8 cellular contexts compared by ENCODE assay signal in the genomic region with DNA sequence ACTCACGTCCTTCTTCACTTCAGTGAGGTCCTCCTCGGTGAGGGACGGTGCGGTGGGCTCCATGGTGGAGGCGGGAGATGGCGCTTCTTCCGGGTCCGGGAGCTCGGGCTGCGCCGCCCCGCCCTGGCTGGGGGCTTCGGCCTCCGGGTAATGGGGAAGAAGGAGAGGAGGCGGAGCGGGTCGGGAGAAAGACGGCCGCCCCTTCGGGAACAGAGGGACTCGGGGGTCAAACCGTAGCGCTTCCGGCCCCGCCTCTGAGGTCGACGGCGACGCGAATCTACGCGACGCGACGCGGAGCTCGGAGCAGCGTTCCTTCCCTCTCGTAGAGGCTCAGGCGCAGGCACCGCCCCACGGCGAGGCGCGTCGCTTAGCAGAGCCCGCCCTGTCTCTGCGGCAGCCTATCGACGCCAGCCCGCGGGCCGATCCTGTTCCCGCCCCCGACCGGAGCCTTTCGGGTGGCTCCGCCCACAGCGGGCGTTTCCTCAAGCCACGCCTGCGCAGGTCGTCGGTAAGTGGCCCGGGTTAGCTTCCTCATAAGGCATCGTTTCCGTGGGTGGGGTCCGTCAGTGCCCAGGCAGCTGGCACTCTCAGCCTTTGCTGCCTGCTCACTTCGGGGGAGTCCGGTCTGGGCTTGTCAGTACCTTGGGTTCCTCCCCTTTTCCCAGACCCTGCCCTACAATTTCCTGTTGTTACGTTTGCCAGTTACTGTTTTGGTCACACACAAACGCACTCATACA. TPM values are rescaled to one million over a fixed set of nuclear protein-coding genes. Genes with fewer than 3 reads are reported as not detected.
A peak's percentile ranks its signal among the peaks of the same experiment; 100 is the strongest.
DNase-seq lines count a peak whose midpoint lies in the region; ATAC-seq, FAIRE-seq and TF ChIP-seq lines count a peak whose summit lies in the region.

TSS of gene BCL10 (minus strand) at position 343 of the 737 bp plus-strand sequence. CDS start at position 63, 280 bp downstream.

- peak within 1 kb of the TSS; percentile 92 for H3K27ac Mint-ChIP-seq in activated CD4-positive, alpha-beta memory T cell treated with anti-CD3 and anti-CD28 coated beads for 36 hours

- BruUV-seq in HepG2 (replicated peaks; lab: Mats Ljungman, UMichigan) = no TSS peak

- DNase-seq in CD1c-positive myeloid dendritic cell (ENCODE audit: extremely low spot score) (peak; percentile 100), NCI-H82 treated with DMSO at 0.1 percent for 48 hours (lab: John Stamatoyannopoulos, UW; ENCODE audit: unreplicated experiment) (peak; percentile 93), dermis microvascular lymphatic vessel endothelial cell (ENCODE audit: low read depth in 2 of 2) (peak; percentile 92 to 99), HepG2 (ENCODE audit: low spot score) (peak; percentile 94)
- peak; percentile 98 for DNase-seq in activated CD4-positive, alpha-beta memory T cell treated with anti-CD3 and anti-CD28 coated beads for 36 hours
- peak; percentile 97 for DNase-seq in stimulated activated CD4-positive, alpha-beta T cell treated with anti-CD3 and anti-CD28 coated beads, Interleukin-4, amount 100 ng/mL, for 1 hour

- H2AFZ ChIP-seq in HepG2 (ENCODE audit: low read length) = peak within 1 kb of the TSS; percentile 57

- ATAC-seq in GM19438 (IDR thresholded peaks at IDR 0.05; ENCODE audit: low read depth, unreplicated experiment) (peak; percentile 96), HG03575 (IDR thresholded peaks at IDR 0.05; ENCODE audit: extremely low read depth, insufficient number of reproducible peaks, low FRiP score, unreplicated experiment) (peak; percentile 79), HepG2 (peak; percentile 99)

- intact Hi-C loops in activated CD4-positive, alpha-beta memory T cell treated with anti-CD3 and anti-CD28 coated beads for 36 hours (cut with micrococcal nuclease) = loop anchor here (1.0 to 10.0 kb wide), 12 partner anchors 13 to 1636 kb away; partner anchors contain the start of genes C1orf52, CTBS, GNG5 and HS2ST1
- intact Hi-C loops in HepG2 (cut with micrococcal nuclease; ENCODE audit: unreplicated experiment) = no loop called here

- peaks cover 41% of the 10 kb centered on the region for H3K79me2 ChIP-seq in HepG2 (ENCODE audit: insufficient read depth, low read length)

- peak within 1 kb of the TSS; percentile 82 for H3K4me3 Mint-ChIP-seq in activated CD4-positive, alpha-beta memory T cell treated with anti-CD3 and anti-CD28 coated beads for 36 hours

- H3K4me1 ChIP-seq in HepG2 (ENCODE audit: insufficient read depth, low read length) = peaks cover 61% of the 10 kb centered on the region

- H3K4me3 ChIP-seq in HepG2 (replicated peaks in 1 of 3; ENCODE audit: insufficient read depth in 1 of 3, low read depth in 2 of 3, low read length in 3 of 3) = peak within 1 kb of the TSS; percentile 87 to 100 (median 89)

- H4K20me1 ChIP-seq in HepG2 (ENCODE audit: insufficient read depth, low read length) = 0 out of 2 replicates have a peak, but pooled peaks cover 5% of the 10 kb centered on the region

- H3K27ac ChIP-seq in HepG2 (ENCODE audit: extremely low read length, insufficient read depth, low read length) = peak within 1 kb of the TSS; percentile 83

- CTCF ChIA-PET in activated CD4-positive, alpha-beta memory T cell treated with anti-CD3 and anti-CD28 coated beads for 36 hours (lab: Charles Lee) = interaction anchor here (1.0 to 8.9 kb wide), 7 partner anchors 17 to 432 kb away, joined by 3 to 122 read pairs (median 7); partner anchors contain the start of genes C1orf52 and ZNHIT6
- CTCF ChIA-PET in HepG2 (lab: Yijun Ruan, JAX; ENCODE audit: low intra/inter-chr PET ratio, low total read pairs) = no interaction called here

- POLR2A ChIA-PET in activated CD4-positive, alpha-beta memory T cell treated with anti-CD3 and anti-CD28 coated beads for 36 hours (lab: Charles Lee) = interaction anchor here (0.7 to 2.2 kb wide), 12 partner anchors 14 to 703 kb away, joined by 3 to 16 read pairs (median 4); partner anchors contain the start of genes C1orf52, CTBS, MCOLN2 and SYDE2
- POLR2A ChIA-PET in HepG2 (lab: Yijun Ruan, JAX) = interaction anchor here (0.7 to 2.9 kb wide), 17 partner anchors 9 to 703 kb away, joined by 3 to 37 read pairs (median 6); partner anchors contain the start of genes C1orf52, CCN1, SYDE2 and ZNHIT6

- TF ChIP-seq EP300 in HepG2 (IDR thresholded peaks at IDR 0.05; ENCODE audit: low read depth in 2 of 2, low read length in 2 of 2) (no peak), HepG2 (CRISPR knock-in tag; IDR thresholded peaks at IDR 0.05; ENCODE audit: borderline replicate concordance) (no peak)

- 0% methylated on average over 5 of the region's 72 CpGs for WGBS in HepG2 (ENCODE audit: low lambda C conversion rate)

- TF ChIP-seq CTCF in HepG2 (CRISPR knock-in tag; IDR thresholded peaks at IDR 0.05) = no peak

- peaks cover 49% of the 10 kb centered on the region for H3K4me1 Mint-ChIP-seq in activated CD4-positive, alpha-beta memory T cell treated with anti-CD3 and anti-CD28 coated beads for 36 hours (ENCODE audit: low read depth)

- no peaks in the 10 kb centered on the region for H3K9me3 ChIP-seq in HepG2 (ENCODE audit: low read length)

- H3K36me3 ChIP-seq in HepG2 (replicated peaks in 1 of 2; ENCODE audit: control insufficient read depth in 1 of 2, insufficient read depth in 2 of 2, low read length in 2 of 2) = peaks cover 0 to 6% of the 10 kb centered on the region in 2 experiments; a peak in 1 of 5 replicates

- peaks cover 11% of the 10 kb centered on the region for H3K36me3 Mint-ChIP-seq in activated CD4-positive, alpha-beta memory T cell treated with anti-CD3 and anti-CD28 coated beads for 36 hours

- no peak for TF ChIP-seq RAD21 in HepG2 (CRISPR knock-in tag; IDR thresholded peaks at IDR 0.05)

- H3K27me3 ChIP-seq in HepG2 (ENCODE audit: control insufficient read depth in 1 of 2, insufficient read depth in 2 of 2, low read length in 2 of 2) = no peaks in the 10 kb centered on the region; a peak in 1 of 5 replicates

- no peaks in the 10 kb centered on the region for H3K9me3 Mint-ChIP-seq in activated CD4-positive, alpha-beta memory T cell treated with anti-CD3 and anti-CD28 coated beads for 36 hours

- peak within 1 kb of the TSS; percentile 84 for H3K4me2 ChIP-seq in HepG2 (ENCODE audit: low read depth, low read length)

- peak; percentile 78 to 87 for TF ChIP-seq POLR2A in HepG2 (IDR thresholded peaks at IDR 0.05; ENCODE audit: insufficient read depth in 1 of 2, low read depth in 2 of 2, low read length in 2 of 2)

- peak; percentile 91 for FAIRE-seq in HepG2 (lab: Jason Lieb, UNC)

- peak within 1 kb of the TSS; percentile 95 for H3K9ac ChIP-seq in HepG2 (ENCODE audit: insufficient read depth, low read depth, low read length)

- peaks cover 5% of the 10 kb centered on the region for H3K27me3 Mint-ChIP-seq in activated CD4-positive, alpha-beta memory T cell treated with anti-CD3 and anti-CD28 coated beads for 36 hours

- in situ Hi-C loops in HepG2 (cut with HindIII; ENCODE audit: extremely low pct_ligation_motif_present, low pct_unique_long_range_greater_than_20kb) = no loop called here

TF ChIP-seq in HepG2, 621 proteins besides CTCF, POLR2A, EP300 and RAD21 (continues in another document):
- TF ChIP-seq, protein P1, sequence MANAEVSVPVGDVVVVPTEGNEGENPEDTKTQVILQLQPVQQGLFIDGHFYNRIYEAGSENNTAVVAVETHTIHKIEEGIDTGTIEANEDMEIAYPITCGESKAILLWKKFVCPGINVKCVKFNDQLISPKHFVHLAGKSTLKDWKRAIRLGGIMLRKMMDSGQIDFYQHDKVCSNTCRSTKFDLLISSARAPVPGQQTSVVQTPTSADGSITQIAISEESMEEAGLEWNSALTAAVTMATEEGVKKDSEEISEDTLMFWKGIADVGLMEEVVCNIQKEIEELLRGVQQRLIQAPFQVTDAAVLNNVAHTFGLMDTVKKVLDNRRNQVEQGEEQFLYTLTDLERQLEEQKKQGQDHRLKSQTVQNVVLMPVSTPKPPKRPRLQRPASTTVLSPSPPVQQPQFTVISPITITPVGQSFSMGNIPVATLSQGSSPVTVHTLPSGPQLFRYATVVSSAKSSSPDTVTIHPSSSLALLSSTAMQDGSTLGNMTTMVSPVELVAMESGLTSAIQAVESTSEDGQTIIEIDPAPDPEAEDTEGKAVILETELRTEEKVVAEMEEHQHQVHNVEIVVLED (CRISPR knock-in tag; IDR thresholded peaks at IDR 0.05; ENCODE audit: borderline replicate concordance) = peak; percentile 94

RNA-seq across cellular contexts. Expression of gene BCL10, which starts in this region (rescaled TPM):
- 10 to 100 TPM; 31.1 to 31.5 TPM for total RNA-seq in activated CD4-positive, alpha-beta memory T cell treated with anti-CD3 and anti-CD28 coated beads for 36 hours
- total RNA-seq in dermis microvascular lymphatic vessel endothelial cell (51.3 and 65.4 TPM in 2 replicates), HepG2 (2016; rRNA removed; fragmentation: Illumina TruSeq; extraction: Trizol) (14.1 and 20.0 TPM in 2 replicates)
- 4.5 and 4.9 TPM in 2 replicates for total RNA-seq in HepG2 (2016; cell fraction: cytosol; rRNA removed; fragmentation: Illumina TruSeq; extraction: Trizol; ENCODE audit: low read depth)
- total RNA-seq in HepG2 (2016; cell fraction: insoluble cytoplasmic fraction; rRNA removed; fragmentation: Illumina TruSeq; extraction: Trizol) = 13.6 and 16.8 TPM in 2 replicates
- 11.2 and 12.0 TPM in 2 replicates for total RNA-seq in HepG2 (2016; cell fraction: membrane; rRNA removed; fragmentation: Illumina TruSeq; extraction: Trizol)
- total RNA-seq in HepG2 (2016; cell fraction: nucleus; rRNA removed; fragmentation: Illumina TruSeq; extraction: Trizol) = 10.9 and 11.5 TPM in 2 replicates
- polyA plus RNA-seq in HepG2 (2011; rRNA removed) = 3.7 and 3.8 TPM in 2 replicates
- 2.7 TPM in 2 replicates for polyA plus RNA-seq in HepG2 (2011; cell fraction: cytosol; rRNA removed)
- 2.7 and 3.0 TPM in 2 replicates for polyA plus RNA-seq in HepG2 (2011; cell fraction: nucleus; rRNA removed)
- polyA plus RNA-seq in HepG2 (2012) = 5.5 and 6.6 TPM in 2 replicates
- polyA plus RNA-seq in HepG2 (2016; cell fraction: cytosol; fragmentation: Illumina TruSeq; extraction: Trizol; ENCODE audit: low read depth) = 0.95 and 1.2 TPM in 2 replicates
- polyA plus RNA-seq in HepG2 (2016; cell fraction: insoluble cytoplasmic fraction; fragmentation: Illumina TruSeq; extraction: Trizol; ENCODE audit: low read depth) = 14.1 and 14.9 TPM in 2 replicates
- 3.2 and 3.8 TPM in 2 replicates for polyA plus RNA-seq in HepG2 (2016; cell fraction: membrane; fragmentation: Illumina TruSeq; extraction: Trizol; ENCODE audit: low read depth)
- polyA plus RNA-seq in HepG2 (2016; cell fraction: nucleus; fragmentation: Illumina TruSeq; extraction: Trizol; ENCODE audit: insufficient read depth, low read depth) = 9.1 and 9.7 TPM in 2 replicates
- 6.7 and 7.6 TPM in 2 replicates for polyA minus RNA-seq in HepG2 (2011; rRNA and poly(A)+ RNA removed; ENCODE audit: low replicate concordance)
- 6.9 and 7.7 TPM in 2 replicates for polyA minus RNA-seq in HepG2 (2011; cell fraction: cytosol; rRNA and poly(A)+ RNA removed)
- polyA minus RNA-seq in HepG2 (2011; cell fraction: nucleus; rRNA and poly(A)+ RNA removed) = 18.7 and 23.1 TPM in 2 replicates

Comparison
In these comparisons a context has a peak if more than half of its experiments do, and no peak if none do; other contexts are left out.
1. Peak in every context shown above with its lines: DNase-seq, ATAC-seq, H3K4me3 ChIP-seq and H3K27ac ChIP-seq.